Comparison of ENCODE assay signal across 29 cellular contexts in the genomic region with DNA sequence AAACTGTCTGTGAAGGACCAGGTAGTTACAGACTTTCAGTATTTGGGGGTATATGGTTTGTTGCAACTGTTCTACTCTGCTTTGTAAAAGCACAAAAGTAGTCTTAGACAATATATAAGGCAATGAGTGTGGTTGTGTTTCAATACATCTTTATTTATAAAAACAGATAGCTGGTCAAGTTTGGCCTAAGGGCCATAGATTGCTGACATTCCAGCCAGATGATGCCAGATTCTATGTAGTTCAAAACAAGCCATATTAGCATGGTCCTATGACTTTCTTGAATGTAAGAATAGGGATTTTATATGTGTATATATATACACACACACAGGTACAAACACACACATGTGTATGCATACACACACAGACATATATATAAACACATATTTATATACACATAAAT.
"Had no signal": no experiment of that assay in that cellular context is flagged by ENCODE, and none has a peak within 500 bp of the region (broad histone marks: within the 10 kb centered on the region; RNA-seq: fewer than 3 reads in every experiment).

No MANE protein-coding gene starts in this region.

- H3K36me3 ChIP-seq: adrenal gland, ascending aorta, SJCRH30 had no signal

- DNase-seq: activated CD4-positive, alpha-beta memory T cell treated with anti-CD3 and anti-CD28 coated beads, Interleukin-2, amount 10 ng/mL, durations not matched to agents 7 days and 5 days; activated CD4-positive, alpha-beta T cell treated with anti-CD3 and anti-CD28 coated beads, Interleukin-2, amount 50 U/mL, for 1 hour; activated CD4-positive, CD25-positive, alpha-beta regulatory T cell; activated gamma-delta T cell treated with Interleukin-2 at 50 U/mL for 16 hours; activated naive CD4-positive, alpha-beta T cell treated with anti-CD3 and anti-CD28 coated beads, Interleukin-2, amount 10 ng/mL, durations not matched to agents 7 days and 5 days; activated naive CD8-positive, alpha-beta T cell treated with anti-CD3 and anti-CD28 coated beads for 36 hours; activated T-cell treated with anti-CD3 and anti-CD28 coated beads for 4 hours; activated T-cell treated with anti-CD3 and anti-CD28 coated beads, Interleukin-2, amount 50 U/mL, for 48 hours; adrenal gland; body of pancreas; NCI-H1092; NCI-H1417; NCI-H1930; NCI-H2171; NCI-H345; NCI-H510A; NCI-H69; NK-92 treated with Interleukin-12 subunit alpha and Interleukin-12 subunit beta, amount 100 ng/mL, for 24 hours; OCI-M1; Right ventricle myocardium superior; SJCRH30; SK-N-SH; T-helper 1 cell had no signal

- H3K4me1 ChIP-seq: adrenal gland, ascending aorta, body of pancreas had no signal

- ATAC-seq: activated T-helper 17 cell treated with anti-CD3 and anti-CD28 coated beads, Interleukin-2, amount 50 U/mL, for 72 hours; body of pancreas; Panc1 had no signal

- H3K4me2 ChIP-seq: KMS-11, SK-N-SH had no signal

- H3K27me3 ChIP-seq: adrenal gland, ascending aorta, body of pancreas, SJCRH30 had no signal

- H3K9me3 ChIP-seq: adrenal gland, ascending aorta, body of pancreas, SJCRH30, SK-N-SH had no signal

- H3K27ac ChIP-seq: adrenal gland, ascending aorta, body of pancreas, KMS-11, RWPE1, SJCRH30, VCaP had no signal

- H3K4me3 ChIP-seq: adrenal gland, ascending aorta, body of pancreas, SJCRH30 had no signal

- H3K9ac ChIP-seq: KMS-11, SK-N-SH had no signal
